Comparison of ENCODE assay signal across 8 cellular contexts in the genomic region with DNA sequence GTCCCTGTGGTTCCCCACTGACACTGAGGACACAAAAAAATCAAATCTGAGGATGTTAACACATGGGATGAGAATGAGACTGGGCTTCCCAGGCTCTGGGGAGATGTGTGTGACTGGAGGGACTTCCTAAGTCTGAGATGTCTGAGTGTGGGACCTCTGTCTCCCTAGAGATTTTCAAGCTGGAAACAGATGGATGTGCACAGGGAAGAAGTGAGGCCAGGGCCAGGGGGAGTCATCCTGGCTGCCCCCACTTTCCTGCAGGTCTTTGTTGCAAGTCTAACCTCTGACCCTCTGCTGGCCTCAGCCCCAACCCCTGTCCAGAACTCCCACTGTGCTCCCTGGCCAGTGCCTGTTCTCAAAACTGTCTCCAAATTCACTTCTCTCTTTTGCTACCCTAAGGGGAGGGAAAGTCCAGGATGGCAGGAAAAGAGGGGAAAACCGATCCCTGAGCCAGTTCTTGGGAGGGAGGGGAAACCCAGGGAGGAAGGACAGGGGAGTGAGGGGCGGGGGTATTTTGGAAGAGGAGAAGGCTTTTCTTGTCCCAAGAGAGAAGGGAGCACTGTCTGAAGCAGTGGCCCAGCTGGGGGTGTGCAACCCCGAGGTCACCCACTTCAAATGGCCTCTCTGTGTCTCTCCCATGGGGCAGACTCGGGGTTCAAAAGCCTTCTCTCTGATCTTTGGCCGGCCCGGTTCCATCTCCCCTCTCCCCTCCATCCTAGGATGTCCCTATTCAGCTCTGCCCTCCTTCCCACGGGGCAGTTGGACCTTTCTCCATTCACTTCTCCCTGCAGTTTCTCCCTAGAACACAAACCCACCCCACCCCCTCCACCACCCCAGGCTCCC. TPM values are rescaled to one million over a fixed set of nuclear protein-coding genes. Genes with fewer than 3 reads are reported as not detected.
DNase-seq lines count a peak whose midpoint lies in the region; ATAC-seq, FAIRE-seq and TF ChIP-seq lines count a peak whose summit lies in the region.

No MANE protein-coding gene starts in this region.

- H3K36me3 ChIP-seq in HUES6 (ENCODE audit: control insufficient read depth, insufficient read depth, low read length): peaks cover 3% of the 10 kb centered on the region; the same call in 1 of the 2 replicates
- no peaks in the 10 kb centered on the region for H3K36me3 ChIP-seq in kidney (ENCODE audit: control insufficient read depth in 1 of 2, insufficient read depth in 2 of 2, low read length in 2 of 2)

- H3K27ac Mint-ChIP-seq in activated T-helper 2 cell treated with anti-CD3 and anti-CD28 coated beads, Interferon-gamma antibody, Interleukin-2, Interleukin-4, amounts not matched to agents 10 μg/mL and 5 μg/mL and 100 μg/mL, durations not matched to agents 14 hours and 24 hours and 36 hours: peak overlapping the region; percentile 96
- H3K27ac Mint-ChIP-seq in stimulated activated naive CD8-positive, alpha-beta T cell treated with anti-CD3 and anti-CD28 coated beads, Interleukin-15, amount 100 ng/mL, for 72 hours: peak overlapping the region; percentile 96 to 97

- TF ChIP-seq CTCF in kidney (IDR thresholded peaks at IDR 0.05; ENCODE audit: borderline replicate concordance, extremely low read depth, insufficient read depth): no peak

- H3K9me3 Mint-ChIP-seq in activated T-helper 2 cell treated with anti-CD3 and anti-CD28 coated beads, Interferon-gamma antibody, Interleukin-2, Interleukin-4, amounts not matched to agents 10 μg/mL and 5 μg/mL and 100 μg/mL, durations not matched to agents 14 hours and 24 hours and 36 hours: no peaks in the 10 kb centered on the region
- no peaks in the 10 kb centered on the region for H3K9me3 Mint-ChIP-seq in stimulated activated naive CD8-positive, alpha-beta T cell treated with anti-CD3 and anti-CD28 coated beads, Interleukin-15, amount 100 ng/mL, for 72 hours

- peak overlapping the region; percentile 97 for H3K4me3 Mint-ChIP-seq in activated T-helper 2 cell treated with anti-CD3 and anti-CD28 coated beads, Interferon-gamma antibody, Interleukin-2, Interleukin-4, amounts not matched to agents 10 μg/mL and 5 μg/mL and 100 μg/mL, durations not matched to agents 14 hours and 24 hours and 36 hours (ENCODE audit: low read depth)
- H3K4me3 Mint-ChIP-seq in stimulated activated naive CD8-positive, alpha-beta T cell treated with anti-CD3 and anti-CD28 coated beads, Interleukin-15, amount 100 ng/mL, for 72 hours: peak overlapping the region; percentile 86 to 94

- DNase-seq in activated T-helper 2 cell treated with anti-CD3 and anti-CD28 coated beads, Interferon-gamma antibody, Interleukin-2, Interleukin-4, amounts not matched to agents 10 μg/mL and 5 μg/mL and 100 μg/mL, durations not matched to agents 14 hours and 24 hours and 36 hours (ENCODE audit: low spot score): no peak
- DNase-seq in kidney: peak; percentile 61
- DNase-seq in stimulated activated naive CD8-positive, alpha-beta T cell treated with anti-CD3 and anti-CD28 coated beads, Interleukin-15, amount 100 ng/mL, for 72 hours: peak in 1 of 2 donors; percentile 29
- DNase-seq in stimulated activated CD4-positive, alpha-beta T cell treated with anti-CD3 and anti-CD28 coated beads, Interleukin-1b, Interleukin-23, amount 100 ng/mL, for 48 hours: no peak

- H3K9ac ChIP-seq in HUES6 (ENCODE audit: low read length) (peak overlapping the region; percentile 72), kidney (ENCODE audit: low read length in 2 of 2) (peak overlapping the region in 1 of 2 donors; percentile 80)

- H3K9me3 ChIP-seq in HUES6 (ENCODE audit: control insufficient read depth, insufficient read depth, low read depth, low read length) (no peaks in the 10 kb centered on the region), kidney (ENCODE audit: control insufficient read depth in 1 of 2, low read length in 2 of 2) (no peaks in the 10 kb centered on the region)

- peak overlapping the region; percentile 61 for H3K4me3 ChIP-seq in HUES6 (ENCODE audit: low read depth, low read length)
- peak overlapping the region; percentile 67 to 77 for H3K4me3 ChIP-seq in kidney (ENCODE audit: low read length in 2 of 2)

- no peaks in the 10 kb centered on the region for H3K27me3 ChIP-seq in HUES6 (ENCODE audit: control insufficient read depth, insufficient read depth, low read length)

- peak overlapping the region; percentile 35; the same call in 1 of the 2 replicates for H3K27ac ChIP-seq in HUES6 (ENCODE audit: low read depth, low read length)
- H3K27ac ChIP-seq in kidney (ENCODE audit: low read depth in 2 of 2, low read length in 2 of 2): peak overlapping the region; percentile 79 to 98

- ATAC-seq in stimulated activated naive CD8-positive, alpha-beta T cell treated with anti-CD3 and anti-CD28 coated beads, Interleukin-15, amount 100 ng/mL, for 72 hours: no peak
- ATAC-seq in GM19452 (IDR thresholded peaks at IDR 0.05; ENCODE audit: unreplicated experiment) (no peak), GM19023 (IDR thresholded peaks at IDR 0.05; ENCODE audit: unreplicated experiment) (no peak), GM19324 (IDR thresholded peaks at IDR 0.05; ENCODE audit: low FRiP score, unreplicated experiment) (no peak)

- H3K4me1 Mint-ChIP-seq in activated T-helper 2 cell treated with anti-CD3 and anti-CD28 coated beads, Interferon-gamma antibody, Interleukin-2, Interleukin-4, amounts not matched to agents 10 μg/mL and 5 μg/mL and 100 μg/mL, durations not matched to agents 14 hours and 24 hours and 36 hours (ENCODE audit: low read depth): peaks cover 32% of the 10 kb centered on the region
- H3K4me1 Mint-ChIP-seq in stimulated activated naive CD8-positive, alpha-beta T cell treated with anti-CD3 and anti-CD28 coated beads, Interleukin-15, amount 100 ng/mL, for 72 hours: peaks cover 41% of the 10 kb centered on the region

- intact Hi-C loops in activated T-helper 2 cell treated with anti-CD3 and anti-CD28 coated beads, Interferon-gamma antibody, Interleukin-2, Interleukin-4, amounts not matched to agents 10 μg/mL and 5 μg/mL and 100 μg/mL, durations not matched to agents 14 hours and 24 hours and 36 hours (cut with micrococcal nuclease): loop anchor here (5.0 kb wide), 6 partner anchors 54 to 356 kb away; a partner anchor contains a TSS
- intact Hi-C loops in kidney (cut with DNase I): loop anchor here (5.0 kb wide), 1 partner anchor 39 kb away; a partner anchor contains a TSS

- H3K27me3 Mint-ChIP-seq in activated T-helper 2 cell treated with anti-CD3 and anti-CD28 coated beads, Interferon-gamma antibody, Interleukin-2, Interleukin-4, amounts not matched to agents 10 μg/mL and 5 μg/mL and 100 μg/mL, durations not matched to agents 14 hours and 24 hours and 36 hours (ENCODE audit: low read depth): no peaks in the 10 kb centered on the region
- H3K27me3 Mint-ChIP-seq in stimulated activated naive CD8-positive, alpha-beta T cell treated with anti-CD3 and anti-CD28 coated beads, Interleukin-15, amount 100 ng/mL, for 72 hours: no peaks in the 10 kb centered on the region

- no peak for FAIRE-seq in kidney (lab: Jason Lieb, UNC)

- H3K36me3 Mint-ChIP-seq in activated T-helper 2 cell treated with anti-CD3 and anti-CD28 coated beads, Interferon-gamma antibody, Interleukin-2, Interleukin-4, amounts not matched to agents 10 μg/mL and 5 μg/mL and 100 μg/mL, durations not matched to agents 14 hours and 24 hours and 36 hours (ENCODE audit: low read depth): peaks cover 80% of the 10 kb centered on the region

- H3K4me1 ChIP-seq in HUES6 (ENCODE audit: control insufficient read depth, insufficient read depth, low read length) (peaks cover 55% of the 10 kb centered on the region), kidney (ENCODE audit: control insufficient read depth in 1 of 2, insufficient read depth in 1 of 2, low read depth in 1 of 2, low read length in 2 of 2) (peaks cover 11 to 25% of the 10 kb centered on the region in 2 donors)

RNA-seq across cellular contexts. Expression of a gene that starts 3.1 kb away (rescaled TPM):
- total RNA-seq in activated T-helper 2 cell treated with anti-CD3 and anti-CD28 coated beads, Interferon-gamma antibody, Interleukin-2, Interleukin-4, amounts not matched to agents 10 μg/mL and 5 μg/mL and 100 μg/mL, durations not matched to agents 14 hours and 24 hours and 36 hours: 137 and 144 TPM in 2 replicates
- 51.9 TPM for total RNA-seq in kidney
- 17.1 TPM for polyA plus RNA-seq in kidney (ENCODE audit: insufficient read depth, low read depth, low replicate concordance)

RNA-seq across cellular contexts. Expression of a gene that starts 7.4 kb away (rescaled TPM):
- 23.1 and 24.2 TPM in 2 replicates for total RNA-seq in activated T-helper 2 cell treated with anti-CD3 and anti-CD28 coated beads, Interferon-gamma antibody, Interleukin-2, Interleukin-4, amounts not matched to agents 10 μg/mL and 5 μg/mL and 100 μg/mL, durations not matched to agents 14 hours and 24 hours and 36 hours
- 14.2 TPM for total RNA-seq in kidney
- 14.2 TPM for polyA plus RNA-seq in kidney (ENCODE audit: insufficient read depth, low read depth, low replicate concordance)

RNA-seq across cellular contexts. Expression of a gene that starts 10.6 kb away (rescaled TPM):
- 48.4 and 48.5 TPM in 2 replicates for total RNA-seq in activated T-helper 2 cell treated with anti-CD3 and anti-CD28 coated beads, Interferon-gamma antibody, Interleukin-2, Interleukin-4, amounts not matched to agents 10 μg/mL and 5 μg/mL and 100 μg/mL, durations not matched to agents 14 hours and 24 hours and 36 hours
- total RNA-seq in kidney: 30.5 TPM
- polyA plus RNA-seq in kidney (ENCODE audit: insufficient read depth, low read depth, low replicate concordance): 26.7 TPM

RNA-seq across cellular contexts. Expression of a gene that starts 33.7 kb away (rescaled TPM):
- total RNA-seq in activated T-helper 2 cell treated with anti-CD3 and anti-CD28 coated beads, Interferon-gamma antibody, Interleukin-2, Interleukin-4, amounts not matched to agents 10 μg/mL and 5 μg/mL and 100 μg/mL, durations not matched to agents 14 hours and 24 hours and 36 hours: 88.3 and 96.6 TPM in 2 replicates
- total RNA-seq in kidney: 47.9 TPM
- polyA plus RNA-seq in kidney (ENCODE audit: insufficient read depth, low read depth, low replicate concordance): 9.5 TPM

RNA-seq across cellular contexts. Expression of a gene that starts 36.4 kb away (rescaled TPM):
- total RNA-seq in activated T-helper 2 cell treated with anti-CD3 and anti-CD28 coated beads, Interferon-gamma antibody, Interleukin-2, Interleukin-4, amounts not matched to agents 10 μg/mL and 5 μg/mL and 100 μg/mL, durations not matched to agents 14 hours and 24 hours and 36 hours: 23.1 and 28.2 TPM in 2 replicates
- 27.4 TPM for total RNA-seq in kidney
- polyA plus RNA-seq in kidney (ENCODE audit: insufficient read depth, low read depth, low replicate concordance): 45.6 TPM
